In the genomic region with DNA sequence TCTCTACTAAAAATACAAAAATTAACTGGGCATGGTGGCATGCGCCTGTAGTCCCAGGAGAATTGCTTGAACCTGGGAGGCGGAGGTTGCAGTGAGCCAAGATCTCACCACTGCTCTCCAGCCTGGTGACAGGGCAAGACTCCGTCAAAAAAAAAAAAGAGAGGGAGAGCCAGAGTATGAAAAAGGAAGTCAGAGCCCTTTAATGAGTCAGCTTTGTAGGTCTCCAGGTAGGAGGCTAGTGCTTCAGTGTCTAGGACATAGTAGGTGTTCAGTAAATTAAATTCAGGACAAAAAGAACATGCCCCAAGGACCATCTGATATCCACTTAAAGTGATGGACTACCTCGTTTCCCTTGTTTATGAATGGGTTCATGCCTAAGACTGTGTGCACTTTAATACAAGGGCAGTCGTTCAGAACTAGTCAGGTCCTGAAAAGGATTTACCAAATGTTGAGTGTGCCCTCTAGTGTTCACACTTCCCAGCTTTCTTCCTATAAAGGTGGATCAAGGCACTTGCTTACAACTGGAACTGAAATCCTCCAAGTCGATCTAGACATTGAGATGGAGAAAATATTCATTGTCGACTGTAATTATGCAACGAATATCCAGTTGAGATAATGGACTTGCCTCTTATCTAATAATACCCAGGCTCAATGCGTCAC, we compare ENCODE assay signal across 8 cellular contexts. TPM values are rescaled to one million over a fixed set of nuclear protein-coding genes. Genes with fewer than 3 reads are reported as not detected.
DNase-seq lines count a peak whose midpoint lies in the region; ATAC-seq, FAIRE-seq and TF ChIP-seq lines count a peak whose summit lies in the region.

No MANE protein-coding gene starts in this region.

- no peak overlapping the region for H3K4me2 ChIP-seq in MM.1S (ENCODE audit: low read depth, low read length)
- H3K4me2 ChIP-seq in keratinocyte (ENCODE audit: control insufficient read depth, extremely low read depth, insufficient read depth, low read depth, low read length): no peak overlapping the region

- H3K36me3 ChIP-seq in left ventricle myocardium inferior (no peaks in the 10 kb centered on the region), H7 (replicated peaks; ENCODE audit: control insufficient read depth, insufficient read depth, low read length) (no peaks in the 10 kb centered on the region), MM.1S (replicated peaks; ENCODE audit: insufficient read depth, low read length) (no peaks in the 10 kb centered on the region), adipocyte (ENCODE audit: control insufficient read depth, insufficient read depth, low read length, severe bottlenecking) (no peaks in the 10 kb centered on the region), keratinocyte (ENCODE audit: control insufficient read depth in 2 of 2, extremely low read depth in 1 of 2, insufficient read depth in 2 of 2, low read length in 2 of 2) (no peaks in the 10 kb centered on the region), transverse colon (no peaks in the 10 kb centered on the region)

- no peaks in the 10 kb centered on the region for H3K9me1 ChIP-seq in keratinocyte (ENCODE audit: control insufficient read depth, extremely low read depth, insufficient read depth, low read length)

- H3K4me3 ChIP-seq in left ventricle myocardium inferior (no peak overlapping the region), H7 (ENCODE audit: insufficient read depth, low read depth, low read length) (no peak overlapping the region), MM.1S (ENCODE audit: low read length) (no peak overlapping the region), adipocyte (ENCODE audit: low read length) (no peak overlapping the region), keratinocyte (ENCODE audit: control insufficient read depth in 2 of 3, extremely low read depth in 1 of 3, insufficient read depth in 2 of 3, low read depth in 1 of 3, low read length in 3 of 3) (no peak overlapping the region), transverse colon (no peak overlapping the region)

- DNase-seq in left ventricle myocardium inferior (no peak), left ventricle myocardium superior (no peak), H7 (peak; percentile 30), MM.1S (peak; percentile 68), adipocyte (ENCODE audit: low read depth) (peak; percentile 31), keratinocyte (ENCODE audit: low read depth, low spot score) (no peak), transverse colon (peak; percentile 10)

- TF ChIP-seq EP300 in transverse colon (IDR thresholded peaks at IDR 0.05; ENCODE audit: low read depth): no peak

- TF ChIP-seq CTCF in left ventricle myocardium inferior (IDR thresholded peaks at IDR 0.05; ENCODE audit: borderline replicate concordance) (peak; percentile 54), MM.1S (IDR thresholded peaks at IDR 0.05; ENCODE audit: low read length) (peak; percentile 66), keratinocyte (optimal IDR thresholded peaks at IDR 0.05 in 1 of 3, IDR thresholded peaks at IDR 0.05 in 1 of 3, conservative IDR thresholded peaks at IDR 0.05 in 1 of 3; ENCODE audit: extremely low read depth in 1 of 3, insufficient read depth in 2 of 3, low read length in 3 of 3) (peak; percentile 45 to 62 (median 55)), transverse colon (IDR thresholded peaks at IDR 0.05) (peak; percentile 22 to 37 (median 33))

- no peaks in the 10 kb centered on the region for H3K9me2 ChIP-seq in MM.1S (replicated peaks; ENCODE audit: insufficient read depth, low read length)

- H2AFZ ChIP-seq in MM.1S (ENCODE audit: low read length): no peak overlapping the region
- no peak overlapping the region for H2AFZ ChIP-seq in keratinocyte (ENCODE audit: control insufficient read depth, low read length)

- H3K79me2 ChIP-seq in MM.1S (ENCODE audit: low read length) (no peaks in the 10 kb centered on the region), keratinocyte (ENCODE audit: control insufficient read depth, insufficient read depth, low read length) (no peaks in the 10 kb centered on the region)

- peak; percentile 46 for FAIRE-seq in keratinocyte (lab: Jason Lieb, UNC)

- H4K20me1 ChIP-seq in MM.1S (ENCODE audit: insufficient read depth, low read length) (no peaks in the 10 kb centered on the region), keratinocyte (ENCODE audit: control insufficient read depth, extremely low read depth, insufficient read depth, low read length) (no peaks in the 10 kb centered on the region)

- H3K27ac ChIP-seq in left ventricle myocardium inferior (replicated peaks) (no peak overlapping the region), MM.1S (ENCODE audit: low read length) (no peak overlapping the region), keratinocyte (ENCODE audit: control insufficient read depth, insufficient read depth, low read length) (no peak overlapping the region), transverse colon (no peak overlapping the region)

- dilution Hi-C loops in keratinocyte (cut with MboI; ENCODE audit: extremely low pct_ligation_motif_present, low sequenced_read_pairs): no loop called here

- 30% methylated on average over 9 of the region's 9 CpGs; no CpG with 5 or more reads in 1 of the 2 donors for whole genome bisulfite sequencing in transverse colon (ENCODE audit: low coverage in 1 of 2), 2 donors

- ATAC-seq in left ventricle myocardium superior (no peak), GM18520 (IDR thresholded peaks at IDR 0.05; ENCODE audit: unreplicated experiment) (no peak)

- H3F3A ChIP-seq in MM.1S (ENCODE audit: insufficient read depth, low read length): no peaks in the 10 kb centered on the region

- no peaks in the 10 kb centered on the region for H3K4me1 ChIP-seq in left ventricle myocardium inferior
- H3K4me1 ChIP-seq in MM.1S (ENCODE audit: low read length): peaks cover 5% of the 10 kb centered on the region; the same call in 1 of the 2 replicates
- no peaks in the 10 kb centered on the region for H3K4me1 ChIP-seq in adipocyte (ENCODE audit: control insufficient read depth, insufficient read depth, low read length)
- H3K4me1 ChIP-seq in keratinocyte (ENCODE audit: control insufficient read depth, extremely low read depth, insufficient read depth, low read length): no peaks in the 10 kb centered on the region
- H3K4me1 ChIP-seq in transverse colon: no peaks in the 10 kb centered on the region

- H3K27me3 ChIP-seq in left ventricle myocardium inferior (ENCODE audit: low read depth): no peaks in the 10 kb centered on the region
- H3K27me3 ChIP-seq in H7 (ENCODE audit: control insufficient read depth, insufficient read depth, low read length): no peaks in the 10 kb centered on the region
- no peaks in the 10 kb centered on the region for H3K27me3 ChIP-seq in MM.1S (replicated peaks; ENCODE audit: insufficient read depth, low read length)
- peaks cover 26% of the 10 kb centered on the region for H3K27me3 ChIP-seq in adipocyte (replicated peaks; ENCODE audit: control insufficient read depth, insufficient read depth, low read length)
- H3K27me3 ChIP-seq in keratinocyte (ENCODE audit: control insufficient read depth, extremely low read depth, insufficient read depth, low read length): no peaks in the 10 kb centered on the region
- H3K27me3 ChIP-seq in transverse colon: no peaks in the 10 kb centered on the region

- TF ChIP-seq POLR2A in transverse colon (IDR thresholded peaks at IDR 0.05): no peak

- intact Hi-C loops in left ventricle myocardium inferior (cut with micrococcal nuclease): no loop called here
- intact Hi-C loops in left ventricle myocardium superior (cut with micrococcal nuclease): no loop called here
- intact Hi-C loops in transverse colon (cut with DNase I; ENCODE audit: low total_unique reads): no loop called here

- H3K9ac ChIP-seq in MM.1S (ENCODE audit: low read length): no peak overlapping the region
- no peak overlapping the region for H3K9ac ChIP-seq in adipocyte (ENCODE audit: low read length)
- H3K9ac ChIP-seq in keratinocyte (ENCODE audit: control insufficient read depth, extremely low read depth, insufficient read depth, low read length): no peak overlapping the region

- in situ Hi-C loops in transverse colon (cut with MboI; ENCODE audit: low pct_ligation_motif_present in 1 of 4, low pct_unique_long_range_greater_than_20kb in 1 of 4, low sequenced_read_pairs in 3 of 4): loop anchor here in 3 of 4 donors (25.0 kb wide), 2 partner anchors 422 to 797 kb away; no protein-coding TSS in a partner anchor

- no peaks in the 10 kb centered on the region for H3K9me3 ChIP-seq in left ventricle myocardium inferior (replicated peaks)
- no peaks in the 10 kb centered on the region for H3K9me3 ChIP-seq in MM.1S (replicated peaks; ENCODE audit: insufficient read depth, low read length)
- no peaks in the 10 kb centered on the region for H3K9me3 ChIP-seq in adipocyte (ENCODE audit: control insufficient read depth, low read length)
- no peaks in the 10 kb centered on the region for H3K9me3 ChIP-seq in keratinocyte (ENCODE audit: control insufficient read depth, low read depth, low read length)
- H3K9me3 ChIP-seq in transverse colon: no peaks in the 10 kb centered on the region

RNA-seq across cellular contexts. Expression of gene F9, which starts 29.0 kb away (rescaled TPM):
- total RNA-seq in left ventricle myocardium inferior: not detected
- total RNA-seq in left ventricle myocardium superior: not detected
- not detected in 2 replicates for total RNA-seq in H7 (2014; rRNA removed; shearing (Covaris generic))
- not detected in 3 replicates for polyA plus RNA-seq in keratinocyte
- not detected for polyA plus RNA-seq in keratinocyte (2011; ENCODE audit: low read depth)
- not detected in 2 replicates for polyA plus RNA-seq in keratinocyte (2011; cell fraction: cytosol; rRNA removed)
- not detected in 2 replicates for polyA plus RNA-seq in keratinocyte (2011; cell fraction: nucleus; rRNA removed)
- polyA plus RNA-seq in keratinocyte (2012; ENCODE audit: low replicate concordance): not detected in 2 replicates
- polyA minus RNA-seq in keratinocyte: not detected in 3 replicates
- not detected for polyA minus RNA-seq in keratinocyte (2011; cell fraction: cytosol; rRNA and poly(A)+ RNA removed)
- polyA minus RNA-seq in keratinocyte (2011; cell fraction: nucleus; rRNA and poly(A)+ RNA removed): not detected in 2 replicates
- not detected for total RNA-seq in transverse colon

Comparison
In these comparisons a context has a peak if more than half of its experiments do, and no peak if none do; other contexts are left out.
1. DNase-seq: peak in H7 (single experiment), MM.1S (single experiment), adipocyte (single experiment) and transverse colon (single experiment); none in left ventricle myocardium inferior (single experiment), left ventricle myocardium superior (single experiment) and keratinocyte (single experiment).
2. Peak in every context shown above with its lines, with median percentiles within 50 percentile points of each other: CTCF ChIP-seq.